9 cellular contexts compared by ENCODE assay signal in genomic region chr1:12179111-12179519, GRCh38. TPM values are rescaled to one million over a fixed set of nuclear protein-coding genes. Genes with fewer than 3 reads are reported as not detected.
A peak's percentile ranks its signal among the peaks of the same experiment; 100 is the strongest.
DNase-seq lines count a peak whose midpoint lies in the region; ATAC-seq and TF ChIP-seq lines count a peak whose summit lies in the region.
"Had no signal": no experiment of that assay in that cellular context is flagged by ENCODE, and none has a peak within 500 bp of the region (broad histone marks: within the 10 kb centered on the region; RNA-seq: fewer than 3 reads in every experiment).

No MANE protein-coding gene starts in this region.

- no peak for ATAC-seq in HG03354 (IDR thresholded peaks at IDR 0.05; ENCODE audit: poor library complexity, severe bottlenecking, unreplicated experiment)
- ATAC-seq in HG03280 (IDR thresholded peaks at IDR 0.05; ENCODE audit: unreplicated experiment): no peak

- no peak for TF ChIP-seq CTCF in Peyer's patch (IDR thresholded peaks at IDR 0.05)

- H3K4me1 ChIP-seq in Peyer's patch: peaks cover 7 to 75% (median 49%) of the 10 kb centered on the region in 4 donors

- DNase-seq in Peyer's patch: peak in 2 of 3 donors; percentile 64 to 73
- DNase-seq in activated effector memory CD4-positive, alpha-beta T cell treated with Interleukin-2 at 50 U/mL for 16 hours: peak; percentile 71
- peak; percentile 57 for DNase-seq in left kidney (ENCODE audit: low read depth, low spot score)
- DNase-seq in stimulated activated CD8-positive, alpha-beta memory T cell treated with anti-CD3 and anti-CD28 coated beads, Interleukin-7, amount 100 ng/mL, for 24 hours (ENCODE audit: low read depth): peak; percentile 57
- no peak for DNase-seq in mesenteric fat pad (ENCODE audit: low spot score)
- no peak for DNase-seq in OCI-M1 (lab: John Stamatoyannopoulos, UW)

- no peaks in the 10 kb centered on the region for H3K27me3 ChIP-seq in Peyer's patch

- no peak for TF ChIP-seq POLR2A in Peyer's patch (IDR thresholded peaks at IDR 0.05)

- peak overlapping the region in 1 of 4 donors; percentile 24 for H3K4me3 ChIP-seq in Peyer's patch
- H3K4me3 ChIP-seq: SK-N-MC had no signal

- H3K27ac ChIP-seq in Peyer's patch: peak overlapping the region; percentile 50 to 71 (median 64)
- H3K27ac ChIP-seq: SK-N-MC had no signal

- H3K36me3 ChIP-seq in Peyer's patch: no peaks in the 10 kb centered on the region

- no peaks in the 10 kb centered on the region for H3K9me3 ChIP-seq in Peyer's patch

RNA-seq across cellular contexts. Expression of gene TNFRSF1B, which starts 12.3 kb away (rescaled TPM):
- total RNA-seq in Peyer's patch (10 to 100 TPM; 37.1 to 92.8 (median 64.0) TPM), mesenteric fat pad (95.6 TPM)

RNA-seq across cellular contexts. Expression of gene VPS13D, which starts 50.7 kb away (rescaled TPM):
- total RNA-seq in Peyer's patch (100 to 1,000 TPM in 3 of 4 donors, 10 to 100 TPM in 1; 88.3 to 123 (median 113) TPM), mesenteric fat pad (143 TPM)

Comparison
In these comparisons a context has a peak if more than half of its experiments do, and no peak if none do; other contexts are left out.
1. DNase-seq: peak in Peyer's patch (2 of 3), activated effector memory CD4-positive, alpha-beta T cell treated with Interleukin-2 at 50 U/mL for 16 hours (single experiment), left kidney (single experiment) and stimulated activated CD8-positive, alpha-beta memory T cell treated with anti-CD3 and anti-CD28 coated beads, Interleukin-7, amount 100 ng/mL, for 24 hours (single experiment); none in mesenteric fat pad (single experiment) and OCI-M1 (single experiment).